ENCODE assay signal across 1 cellular context in the genomic region with DNA sequence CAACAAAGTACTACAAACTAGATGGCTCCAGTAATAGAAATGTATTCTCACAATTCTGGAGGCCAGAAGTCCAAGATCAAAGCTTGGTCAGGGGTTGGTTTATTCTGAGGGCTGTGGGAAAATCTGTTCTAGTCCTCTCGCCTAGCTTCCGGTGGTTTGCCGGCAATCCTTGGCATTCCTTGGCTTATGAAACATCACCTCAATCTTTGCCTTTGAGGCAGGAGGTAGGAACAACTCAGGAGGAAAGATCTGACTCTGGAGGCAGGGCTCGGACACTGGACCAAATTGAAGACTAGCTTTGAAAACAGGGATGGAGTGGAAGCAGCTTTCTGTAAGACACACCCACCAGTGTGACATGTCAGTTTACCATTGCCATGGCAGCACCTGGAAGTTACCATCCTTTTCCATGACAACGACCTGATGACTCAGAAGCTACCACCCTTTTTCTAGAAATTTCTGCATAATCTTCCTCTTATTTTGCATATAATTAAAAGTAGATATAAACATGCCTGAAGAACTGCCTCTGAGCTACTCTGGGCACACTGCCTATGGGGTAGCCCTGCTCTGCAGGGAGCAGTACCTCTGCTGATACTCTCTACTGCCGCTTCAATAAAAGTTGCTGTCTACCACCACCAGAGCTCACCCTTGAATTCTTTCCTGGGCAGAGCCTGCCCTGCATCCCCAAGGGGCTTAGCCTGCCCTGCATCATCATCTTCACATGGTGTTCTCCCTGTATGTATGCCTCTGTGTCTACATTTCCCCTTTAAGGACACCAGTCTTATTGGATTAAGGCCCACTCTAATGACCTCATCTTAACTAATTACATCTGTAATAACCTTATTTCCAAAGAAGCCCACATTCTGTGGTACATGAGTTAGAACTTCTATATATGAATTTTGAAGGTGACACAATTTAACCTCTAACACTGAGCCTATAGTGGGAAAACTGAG.
TF ChIP-seq lines count a peak whose summit lies in the region.

No MANE protein-coding gene starts in this region.

TF ChIP-seq in HEK293, 187 proteins besides CTCF, POLR2A, EP300 and RAD21 (continued from another document):
- TF ChIP-seq REST (tag by site-specific recombination; IDR thresholded peaks at IDR 0.05) (no peak), ZNF157 (tag by site-specific recombination; IDR thresholded peaks at IDR 0.05) (no peak), ZFP37 (tag by site-specific recombination; IDR thresholded peaks at IDR 0.05) (no peak)
- TF ChIP-seq, protein P1, sequence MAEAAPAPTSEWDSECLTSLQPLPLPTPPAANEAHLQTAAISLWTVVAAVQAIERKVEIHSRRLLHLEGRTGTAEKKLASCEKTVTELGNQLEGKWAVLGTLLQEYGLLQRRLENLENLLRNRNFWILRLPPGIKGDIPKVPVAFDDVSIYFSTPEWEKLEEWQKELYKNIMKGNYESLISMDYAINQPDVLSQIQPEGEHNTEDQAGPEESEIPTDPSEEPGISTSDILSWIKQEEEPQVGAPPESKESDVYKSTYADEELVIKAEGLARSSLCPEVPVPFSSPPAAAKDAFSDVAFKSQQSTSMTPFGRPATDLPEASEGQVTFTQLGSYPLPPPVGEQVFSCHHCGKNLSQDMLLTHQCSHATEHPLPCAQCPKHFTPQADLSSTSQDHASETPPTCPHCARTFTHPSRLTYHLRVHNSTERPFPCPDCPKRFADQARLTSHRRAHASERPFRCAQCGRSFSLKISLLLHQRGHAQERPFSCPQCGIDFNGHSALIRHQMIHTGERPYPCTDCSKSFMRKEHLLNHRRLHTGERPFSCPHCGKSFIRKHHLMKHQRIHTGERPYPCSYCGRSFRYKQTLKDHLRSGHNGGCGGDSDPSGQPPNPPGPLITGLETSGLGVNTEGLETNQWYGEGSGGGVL (tag by site-specific recombination; IDR thresholded peaks at IDR 0.05), result no peak
